11 cellular contexts compared by ENCODE assay signal in the genomic region with DNA sequence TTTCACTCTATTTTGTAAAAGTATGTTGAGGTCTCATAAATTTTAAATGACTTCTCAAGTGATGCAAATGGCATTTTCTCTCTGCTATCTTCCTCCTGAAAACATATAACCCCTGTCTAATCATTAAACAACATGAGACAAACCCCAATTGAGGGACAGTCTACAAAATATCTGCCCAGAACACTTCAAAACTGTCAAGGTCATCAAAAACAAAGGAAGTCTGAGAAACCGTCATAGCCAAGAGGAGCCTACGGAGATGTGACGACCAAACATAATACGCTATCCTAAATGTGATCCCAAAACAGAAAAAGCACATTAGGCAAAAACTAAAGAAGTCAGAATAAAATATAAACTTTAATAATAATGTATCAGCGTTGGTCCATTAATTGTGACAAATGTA.
"Had no signal": no experiment of that assay in that cellular context is flagged by ENCODE, and none has a peak within 500 bp of the region (broad histone marks: within the 10 kb centered on the region; RNA-seq: fewer than 3 reads in every experiment).

No MANE protein-coding gene starts in this region.

- H3K9ac ChIP-seq: GM23248 had no signal

- H3K4me1 Mint-ChIP-seq: H9 had no signal

- DNase-seq: GM23248, GOT3, H7, H9, HCEC 1CT, HFFc6 had no signal

- H3K36me3 ChIP-seq: HAP-1 had no signal

- H2AFZ ChIP-seq: GM23248, GM23338 had no signal

- H3K4me2 ChIP-seq: GM23338 had no signal

- ATAC-seq: GM23338, HCT116 had no signal

- H3K27ac ChIP-seq: GM23248 had no signal

- H3K4me3 ChIP-seq: GM23248, GM23338, HAP-1 had no signal

- H3K4me1 ChIP-seq: HAP-1 had no signal

- H3K9me3 Mint-ChIP-seq: GM23338, H9, HFFc6 had no signal

- H3K9me3 ChIP-seq: HAP-1 had no signal

- H3K4me3 Mint-ChIP-seq: GM23338, H9, HFFc6 had no signal

- H3K27ac Mint-ChIP-seq: GM23338, H9, HFFc6 had no signal

- FAIRE-seq: H1, H54 had no signal
